Comparison of ENCODE assay signal across 12 cellular contexts in the genomic region with DNA sequence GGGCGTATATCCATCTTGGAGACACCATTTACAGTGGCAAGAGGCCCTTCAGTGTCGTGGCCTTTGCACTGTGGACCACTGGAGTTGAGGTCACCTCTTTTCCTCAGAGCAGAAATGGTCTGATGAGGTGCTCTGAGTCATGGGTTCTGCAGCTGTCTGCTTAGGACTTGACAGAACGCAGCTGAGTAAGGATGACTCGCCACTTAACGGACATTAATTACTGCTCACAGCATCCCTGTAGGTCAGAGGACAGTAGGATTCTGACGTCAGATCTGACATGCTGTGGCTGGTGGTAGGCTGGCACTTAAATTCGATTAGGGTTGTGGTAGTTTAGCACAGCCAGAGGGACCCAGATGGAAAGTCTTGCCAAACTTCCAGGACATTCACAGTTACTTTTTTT.
DNase-seq lines count a peak whose midpoint lies in the region; ATAC-seq, FAIRE-seq and TF ChIP-seq lines count a peak whose summit lies in the region.
"Had no signal": no experiment of that assay in that cellular context is flagged by ENCODE, and none has a peak within 500 bp of the region (broad histone marks: within the 10 kb centered on the region; RNA-seq: fewer than 3 reads in every experiment).

No MANE protein-coding gene starts in this region.

- peak; percentile 72 for FAIRE-seq in A549 (lab: Jason Lieb, UNC)

- no peak overlapping the region for H3K4me3 ChIP-seq in A549

- H3K27ac Mint-ChIP-seq in HFFc6, result peak overlapping the region; percentile 88
- no peak overlapping the region for H3K27ac Mint-ChIP-seq in progenitor cell of endocrine pancreas
- H3K27ac Mint-ChIP-seq: activated naive CD8-positive, alpha-beta T cell treated with anti-CD3 and anti-CD28 coated beads for 36 hours had no signal

- no peak for TF ChIP-seq EP300 in A549 (IDR thresholded peaks at IDR 0.05)

- TF ChIP-seq RAD21 in A549 (conservative IDR thresholded peaks at IDR 0.05 in 1 of 2, IDR thresholded peaks at IDR 0.05 in 1 of 2), result no peak

- no peaks in the 10 kb centered on the region; the same call in 1 of the 2 replicates for H3K9me3 Mint-ChIP-seq in HFFc6
- no peaks in the 10 kb centered on the region for H3K9me3 Mint-ChIP-seq in progenitor cell of endocrine pancreas (ENCODE audit: low read depth)

- H3K36me3 Mint-ChIP-seq in HFFc6 (ENCODE audit: low read depth), result no peaks in the 10 kb centered on the region
- no peaks in the 10 kb centered on the region for H3K36me3 Mint-ChIP-seq in progenitor cell of endocrine pancreas (ENCODE audit: insufficient read depth)
- H3K36me3 Mint-ChIP-seq: activated naive CD8-positive, alpha-beta T cell treated with anti-CD3 and anti-CD28 coated beads for 36 hours had no signal

- peak overlapping the region; percentile 63 to 69 for H3K27ac ChIP-seq in A549
- H3K27ac ChIP-seq: parathyroid adenoma, VCaP had no signal

- H3K9me3 ChIP-seq in A549, result peaks cover 5% of the 10 kb centered on the region; the same call in 2 of the 3 replicates

- TF ChIP-seq CTCF in A549 (IDR thresholded peaks at IDR 0.05) (no peak), HFFc6 (IDR thresholded peaks at IDR 0.05) (no peak), progenitor cell of endocrine pancreas (IDR thresholded peaks at IDR 0.05; ENCODE audit: unreplicated experiment) (no peak)

- peak overlapping the region; percentile 39 for H3K4me3 Mint-ChIP-seq in HFFc6
- H3K4me3 Mint-ChIP-seq in progenitor cell of endocrine pancreas (ENCODE audit: low read depth), result no peak overlapping the region
- H3K4me3 Mint-ChIP-seq: activated naive CD8-positive, alpha-beta T cell treated with anti-CD3 and anti-CD28 coated beads for 36 hours had no signal

- no peak for TF ChIP-seq POLR2A in A549 (IDR thresholded peaks at IDR 0.05; ENCODE audit: low read length)

- DNase-seq in A549 (ENCODE audit: low read depth in 1 of 2, low spot score in 1 of 2), result peak; percentile 26 to 92
- DNase-seq in HFFc6, result peak; percentile 95
- DNase-seq in glomerular visceral epithelial cell (ENCODE audit: extremely low spot score), result peak; percentile 69
- no peak for DNase-seq in NOMO-1 (lab: John Stamatoyannopoulos, UW; ENCODE audit: unreplicated experiment in 2 of 2)
- DNase-seq in progenitor cell of endocrine pancreas (ENCODE audit: low spot score, unreplicated experiment), result no peak
- DNase-seq in NCI-H2029 (lab: John Stamatoyannopoulos, UW), result no peak
- DNase-seq in hippocampal formation (lab: John Stamatoyannopoulos, UW), result no peak
- DNase-seq: activated naive CD8-positive, alpha-beta T cell treated with anti-CD3 and anti-CD28 coated beads for 36 hours; NCI-H1417 treated with DMSO at 0.1 percent for 48 hours had no signal

- POLR2A ChIA-PET in A549 (lab: Yijun Ruan, JAX), result no interaction called here

- H3K4me2 ChIP-seq in A549, result peak overlapping the region; percentile 60

- H3K4me1 Mint-ChIP-seq in HFFc6 (ENCODE audit: low read depth), result peaks cover 67% of the 10 kb centered on the region
- H3K4me1 Mint-ChIP-seq in progenitor cell of endocrine pancreas (ENCODE audit: low read depth), result no peaks in the 10 kb centered on the region
- H3K4me1 Mint-ChIP-seq: activated naive CD8-positive, alpha-beta T cell treated with anti-CD3 and anti-CD28 coated beads for 36 hours had no signal

- peaks cover 17% of the 10 kb centered on the region for H3K4me1 ChIP-seq in A549
- H3K4me1 ChIP-seq: parathyroid adenoma had no signal

- CTCF ChIA-PET in A549 (lab: Yijun Ruan, JAX), result no interaction called here

- WGBS in A549 (ENCODE audit: missing lambda C conversion rate), result 7% methylated on average over 7 of the region's 7 CpGs

- ATAC-seq in A549 (peak; percentile 98 to 99), SK-N-SH treated with all-trans-retinoic acid at 6 μM for 48 hours (peak; percentile 93)

- no peaks in the 10 kb centered on the region; the same call in 1 of the 2 replicates for H3K27me3 Mint-ChIP-seq in HFFc6 (ENCODE audit: insufficient read depth)
- peaks cover 70% of the 10 kb centered on the region for H3K27me3 Mint-ChIP-seq in progenitor cell of endocrine pancreas

TF ChIP-seq in A549, 52 proteins besides CTCF, POLR2A, EP300 and RAD21 (continues in another document):
- TF ChIP-seq, protein P1, sequence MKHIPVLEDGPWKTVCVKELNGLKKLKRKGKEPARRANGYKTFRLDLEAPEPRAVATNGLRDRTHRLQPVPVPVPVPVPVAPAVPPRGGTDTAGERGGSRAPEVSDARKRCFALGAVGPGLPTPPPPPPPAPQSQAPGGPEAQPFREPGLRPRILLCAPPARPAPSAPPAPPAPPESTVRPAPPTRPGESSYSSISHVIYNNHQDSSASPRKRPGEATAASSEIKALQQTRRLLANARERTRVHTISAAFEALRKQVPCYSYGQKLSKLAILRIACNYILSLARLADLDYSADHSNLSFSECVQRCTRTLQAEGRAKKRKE (CRISPR knock-in tag; IDR thresholded peaks at IDR 0.05; ENCODE audit: low read depth), result no peak
- TF ChIP-seq TP53 (CRISPR knock-in tag; IDR thresholded peaks at IDR 0.05) (no peak), MAFK (IDR thresholded peaks at IDR 0.05; ENCODE audit: partially characterized antibody) (peak; percentile 90), POLR2AphosphoS2 (conservative IDR thresholded peaks at IDR 0.05; ENCODE audit: low read length) (no peak), FOSL2 (IDR thresholded peaks at IDR 0.05) (peak; percentile 55), FOSL2 (CRISPR knock-in tag; IDR thresholded peaks at IDR 0.05) (peak; percentile 67), ZSCAN20 (CRISPR knock-in tag; IDR thresholded peaks at IDR 0.05) (no peak), RARB (CRISPR knock-in tag; IDR thresholded peaks at IDR 0.05) (no peak), MYC (IDR thresholded peaks at IDR 0.05; ENCODE audit: borderline replicate concordance, low read length) (no peak), NR3C1 (IDR thresholded peaks at IDR 0.05) (no peak)
- TF ChIP-seq, protein P2, sequence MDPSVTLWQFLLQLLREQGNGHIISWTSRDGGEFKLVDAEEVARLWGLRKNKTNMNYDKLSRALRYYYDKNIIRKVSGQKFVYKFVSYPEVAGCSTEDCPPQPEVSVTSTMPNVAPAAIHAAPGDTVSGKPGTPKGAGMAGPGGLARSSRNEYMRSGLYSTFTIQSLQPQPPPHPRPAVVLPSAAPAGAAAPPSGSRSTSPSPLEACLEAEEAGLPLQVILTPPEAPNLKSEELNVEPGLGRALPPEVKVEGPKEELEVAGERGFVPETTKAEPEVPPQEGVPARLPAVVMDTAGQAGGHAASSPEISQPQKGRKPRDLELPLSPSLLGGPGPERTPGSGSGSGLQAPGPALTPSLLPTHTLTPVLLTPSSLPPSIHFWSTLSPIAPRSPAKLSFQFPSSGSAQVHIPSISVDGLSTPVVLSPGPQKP (IDR thresholded peaks at IDR 0.05; ENCODE audit: low read depth, low read length), result no peak

TF ChIP-seq in SK-N-SH treated with all-trans-retinoic acid at 6 μM for 48 hours, 23 proteins besides CTCF, POLR2A, EP300 and RAD21 (continues in another document):
- TF ChIP-seq, protein P3, sequence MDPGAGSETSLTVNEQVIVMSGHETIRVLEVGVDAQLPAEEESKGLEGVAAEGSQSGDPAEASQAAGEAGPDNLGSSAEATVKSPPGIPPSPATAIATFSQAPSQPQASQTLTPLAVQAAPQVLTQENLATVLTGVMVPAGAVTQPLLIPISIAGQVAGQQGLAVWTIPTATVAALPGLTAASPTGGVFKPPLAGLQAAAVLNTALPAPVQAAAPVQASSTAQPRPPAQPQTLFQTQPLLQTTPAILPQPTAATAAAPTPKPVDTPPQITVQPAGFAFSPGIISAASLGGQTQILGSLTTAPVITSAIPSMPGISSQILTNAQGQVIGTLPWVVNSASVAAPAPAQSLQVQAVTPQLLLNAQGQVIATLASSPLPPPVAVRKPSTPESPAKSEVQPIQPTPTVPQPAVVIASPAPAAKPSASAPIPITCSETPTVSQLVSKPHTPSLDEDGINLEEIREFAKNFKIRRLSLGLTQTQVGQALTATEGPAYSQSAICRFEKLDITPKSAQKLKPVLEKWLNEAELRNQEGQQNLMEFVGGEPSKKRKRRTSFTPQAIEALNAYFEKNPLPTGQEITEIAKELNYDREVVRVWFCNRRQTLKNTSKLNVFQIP (CRISPR knock-in tag; IDR thresholded peaks at IDR 0.05; ENCODE audit: borderline replicate concordance, low read depth), result no peak
- peak; percentile 59; the same call in 1 of the 2 replicates for TF ChIP-seq TCF4 (CRISPR knock-in tag; IDR thresholded peaks at IDR 0.05; ENCODE audit: borderline replicate concordance)
- TF ChIP-seq ZFP30 (CRISPR knock-in tag; IDR thresholded peaks at IDR 0.05), result no peak
- TF ChIP-seq ZC3H10 (CRISPR knock-in tag; IDR thresholded peaks at IDR 0.05), result peak; percentile 91
- no peak for TF ChIP-seq ZNF8 (CRISPR knock-in tag; IDR thresholded peaks at IDR 0.05)
- TF ChIP-seq ZNF565 (CRISPR knock-in tag; conservative IDR thresholded peaks at IDR 0.05; ENCODE audit: low read depth), result no peak
- TF ChIP-seq, protein P4, sequence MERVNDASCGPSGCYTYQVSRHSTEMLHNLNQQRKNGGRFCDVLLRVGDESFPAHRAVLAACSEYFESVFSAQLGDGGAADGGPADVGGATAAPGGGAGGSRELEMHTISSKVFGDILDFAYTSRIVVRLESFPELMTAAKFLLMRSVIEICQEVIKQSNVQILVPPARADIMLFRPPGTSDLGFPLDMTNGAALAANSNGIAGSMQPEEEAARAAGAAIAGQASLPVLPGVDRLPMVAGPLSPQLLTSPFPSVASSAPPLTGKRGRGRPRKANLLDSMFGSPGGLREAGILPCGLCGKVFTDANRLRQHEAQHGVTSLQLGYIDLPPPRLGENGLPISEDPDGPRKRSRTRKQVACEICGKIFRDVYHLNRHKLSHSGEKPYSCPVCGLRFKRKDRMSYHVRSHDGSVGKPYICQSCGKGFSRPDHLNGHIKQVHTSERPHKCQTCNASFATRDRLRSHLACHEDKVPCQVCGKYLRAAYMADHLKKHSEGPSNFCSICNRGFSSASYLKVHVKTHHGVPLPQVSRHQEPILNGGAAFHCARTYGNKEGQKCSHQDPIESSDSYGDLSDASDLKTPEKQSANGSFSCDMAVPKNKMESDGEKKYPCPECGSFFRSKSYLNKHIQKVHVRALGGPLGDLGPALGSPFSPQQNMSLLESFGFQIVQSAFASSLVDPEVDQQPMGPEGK (CRISPR knock-in tag; IDR thresholded peaks at IDR 0.05; ENCODE audit: borderline replicate concordance), result peak; percentile 88
- no peak for TF ChIP-seq PPARA (CRISPR knock-in tag; IDR thresholded peaks at IDR 0.05; ENCODE audit: borderline replicate concordance)
- 0 out of 2 replicates have a peak, but pooled peaks have one; percentile 55 for TF ChIP-seq RARB (CRISPR knock-in tag; IDR thresholded peaks at IDR 0.05)

Comparison
In these comparisons a context has a peak if more than half of its experiments do, and no peak if none do; other contexts are left out.
1. DNase-seq: peak in A549 (2 of 2), HFFc6 (single experiment) and glomerular visceral epithelial cell (single experiment); none in NOMO-1 (0 of 2), progenitor cell of endocrine pancreas (single experiment), NCI-H2029 (single experiment) and hippocampal formation (0 of 2).